ENCODE assay signal across 8 cellular contexts in genomic region chr9:130689937-130690700, GRCh38. TPM values are rescaled to one million over a fixed set of nuclear protein-coding genes. Genes with fewer than 3 reads are reported as not detected.
DNase-seq lines count a peak whose midpoint lies in the region; ATAC-seq and TF ChIP-seq lines count a peak whose summit lies in the region.

No MANE protein-coding gene starts in this region.

- H3K9ac ChIP-seq in iPS-18a (ENCODE audit: low read length), result no peak overlapping the region

- H3K27ac Mint-ChIP-seq in activated CD4-positive, alpha-beta T cell treated with anti-CD3 and anti-CD28 coated beads, Interleukin-2, amount 10 ng/mL, durations not matched to agents 24 days and 14 days, result no peak overlapping the region
- H3K27ac Mint-ChIP-seq in immature natural killer cell, result peak overlapping the region in 2 of 6 donors; percentile 17 to 21

- intact Hi-C loops in activated CD4-positive, alpha-beta T cell treated with anti-CD3 and anti-CD28 coated beads, Interleukin-2, amount 10 ng/mL, durations not matched to agents 24 days and 14 days (cut with micrococcal nuclease), result loop anchor here (5.0 to 10.0 kb wide), 2 partner anchors 113 to 435 kb away; partner anchors contain the start of genes FUBP3 and NUP214
- intact Hi-C loops in stomach (cut with DNase I; ENCODE audit: low total_unique reads), result no loop called here

- H3K9me3 ChIP-seq in iPS-18a (ENCODE audit: control insufficient read depth, low read depth, low read length) (peaks cover 3% of the 10 kb centered on the region), stomach (peaks cover 0 to 4% (median under 1%) of the 10 kb centered on the region in 4 donors)

- peaks cover under 1% of the 10 kb centered on the region for H3K36me3 ChIP-seq in iPS-18a (ENCODE audit: control insufficient read depth, low read depth, low read length)
- no peaks in the 10 kb centered on the region for H3K36me3 ChIP-seq in stomach

- no peaks in the 10 kb centered on the region for H3K9me3 Mint-ChIP-seq in activated CD4-positive, alpha-beta T cell treated with anti-CD3 and anti-CD28 coated beads, Interleukin-2, amount 10 ng/mL, durations not matched to agents 24 days and 14 days
- no peaks in the 10 kb centered on the region for H3K9me3 Mint-ChIP-seq in immature natural killer cell

- no peak for TF ChIP-seq CTCF in astrocyte of the cerebellum (IDR thresholded peaks at IDR 0.05; ENCODE audit: low read depth, low read length, missing control alignments)
- no peak for TF ChIP-seq CTCF in stomach (IDR thresholded peaks at IDR 0.05)

- DNase-seq in activated CD4-positive, alpha-beta T cell treated with anti-CD3 and anti-CD28 coated beads, Interleukin-2, amount 10 ng/mL, durations not matched to agents 24 days and 14 days, result no peak
- DNase-seq in activated CD4-positive, alpha-beta T cell treated with anti-CD3 and anti-CD28 coated beads for 48 hours, result no peak
- DNase-seq in NCI-H2227 treated with DMSO at 0.1 percent for 48 hours (lab: John Stamatoyannopoulos, UW) (peak; percentile 81), astrocyte of the cerebellum (ENCODE audit: low read depth) (peak; percentile 85), stomach (peak; percentile 87), immature natural killer cell (no peak)

- TF ChIP-seq EP300 in stomach (IDR thresholded peaks at IDR 0.05), result no peak

- H3K27ac ChIP-seq in iPS-18a (ENCODE audit: low read length), result no peak overlapping the region
- peak overlapping the region; percentile 83 to 95 (median 88) for H3K27ac ChIP-seq in stomach

- H3K4me1 Mint-ChIP-seq in activated CD4-positive, alpha-beta T cell treated with anti-CD3 and anti-CD28 coated beads, Interleukin-2, amount 10 ng/mL, durations not matched to agents 24 days and 14 days, result peaks cover 29% of the 10 kb centered on the region
- peaks cover 20 to 25% of the 10 kb centered on the region in 2 donors for H3K4me1 Mint-ChIP-seq in immature natural killer cell

- ATAC-seq in HG03045 (IDR thresholded peaks at IDR 0.05; ENCODE audit: unreplicated experiment), result no peak

- H3K4me3 ChIP-seq in astrocyte of the cerebellum (ENCODE audit: low read depth, low read length) (no peak overlapping the region), iPS-18a (ENCODE audit: low read length) (peak overlapping the region; percentile 39), stomach (peak overlapping the region; percentile 38 to 48 (median 42))

- H3K36me3 Mint-ChIP-seq in activated CD4-positive, alpha-beta T cell treated with anti-CD3 and anti-CD28 coated beads, Interleukin-2, amount 10 ng/mL, durations not matched to agents 24 days and 14 days (ENCODE audit: low read depth), result peaks cover 7% of the 10 kb centered on the region
- H3K36me3 Mint-ChIP-seq in immature natural killer cell, result peaks cover 0 to 5% (median 4%) of the 10 kb centered on the region in 3 donors

- in situ Hi-C loops in astrocyte of the cerebellum (cut with HindIII; ENCODE audit: low sequenced_read_pairs), result loop anchor here (5.0 kb wide), 1 partner anchor 88 kb away; no protein-coding TSS in a partner anchor

- 26 to 44% (median 32%) methylated on average over 15 of the region's 15 CpGs for WGBS in stomach, 5 donors

- H3K27me3 ChIP-seq in iPS-18a (ENCODE audit: control insufficient read depth, insufficient read depth, low read length) (no peaks in the 10 kb centered on the region), stomach (no peaks in the 10 kb centered on the region)

- H3K4me1 ChIP-seq in iPS-18a (ENCODE audit: control insufficient read depth, low read depth, low read length), result peaks cover 24% of the 10 kb centered on the region
- peaks cover 10 to 40% (median 29%) of the 10 kb centered on the region in 4 donors for H3K4me1 ChIP-seq in stomach

- peak overlapping the region; percentile 16 for H3K4me3 Mint-ChIP-seq in activated CD4-positive, alpha-beta T cell treated with anti-CD3 and anti-CD28 coated beads, Interleukin-2, amount 10 ng/mL, durations not matched to agents 24 days and 14 days
- peak overlapping the region in 1 of 5 donors; percentile 4 for H3K4me3 Mint-ChIP-seq in immature natural killer cell

- TF ChIP-seq POLR2A in stomach (IDR thresholded peaks at IDR 0.05), result peak in 1 of 4 donors; percentile 66

- H3K27me3 Mint-ChIP-seq in activated CD4-positive, alpha-beta T cell treated with anti-CD3 and anti-CD28 coated beads, Interleukin-2, amount 10 ng/mL, durations not matched to agents 24 days and 14 days, result peaks cover 5% of the 10 kb centered on the region
- peaks cover 7 to 13% (median 9%) of the 10 kb centered on the region in 3 donors for H3K27me3 Mint-ChIP-seq in immature natural killer cell (ENCODE audit: low read depth in 3 of 3)

RNA-seq across cellular contexts. Expression of gene EXOSC2, which starts 3.5 kb away (rescaled TPM):
- total RNA-seq in activated CD4-positive, alpha-beta T cell treated with anti-CD3 and anti-CD28 coated beads, Interleukin-2, amount 10 ng/mL, durations not matched to agents 24 days and 14 days, result 109 and 110 TPM in 2 replicates
- total RNA-seq in stomach, result 10 to 100 TPM in 3 of 5 donors, 1 to 10 TPM in 2; 6.4 to 36.9 (median 14.0) TPM
- polyA plus RNA-seq in stomach, result 10 to 100 TPM; 13.6 to 15.0 (median 14.5) TPM
- 10 to 100 TPM; 12.9 to 27.4 (median 20.0) TPM for polyA plus RNA-seq in immature natural killer cell

RNA-seq across cellular contexts. Expression of gene PRDM12, which starts 25.7 kb away (rescaled TPM):
- total RNA-seq in activated CD4-positive, alpha-beta T cell treated with anti-CD3 and anti-CD28 coated beads, Interleukin-2, amount 10 ng/mL, durations not matched to agents 24 days and 14 days, result 0.21 and 0.28 TPM in 2 replicates
- total RNA-seq in stomach, result not detected
- under 1 TPM in 1 of 3 donors, not detected in 2; 0.08 TPM for polyA plus RNA-seq in stomach
- 1 to 10 TPM in 1 of 3 donors, not detected in 2; 1.0 TPM for polyA plus RNA-seq in immature natural killer cell

Comparison
In these comparisons a context has a peak if more than half of its experiments do, and no peak if none do; other contexts are left out.
1. DNase-seq: peak in NCI-H2227 treated with DMSO at 0.1 percent for 48 hours (single experiment), astrocyte of the cerebellum (single experiment) and stomach (single experiment); none in activated CD4-positive, alpha-beta T cell treated with anti-CD3 and anti-CD28 coated beads, Interleukin-2, amount 10 ng/mL, durations not matched to agents 24 days and 14 days (single experiment), activated CD4-positive, alpha-beta T cell treated with anti-CD3 and anti-CD28 coated beads for 48 hours (single experiment) and immature natural killer cell (0 of 3).